Comparison of ENCODE assay signal across 2 cellular contexts in genomic region chr4:184504385-184504784, GRCh38.
TF ChIP-seq lines count a peak whose summit lies in the region.

No MANE protein-coding gene starts in this region.

TF ChIP-seq in GM12878, 131 proteins besides CTCF, POLR2A, EP300 and RAD21 (continues in another document):
- no peak for TF ChIP-seq PRDM15 (CRISPR knock-in tag; IDR thresholded peaks at IDR 0.05)
- TF ChIP-seq EGR1 (IDR thresholded peaks at IDR 0.05; ENCODE audit: borderline replicate concordance in 1 of 2, low read depth in 2 of 2, low read length in 2 of 2): no peak
- no peak for TF ChIP-seq NR2C1 (IDR thresholded peaks at IDR 0.05)
- TF ChIP-seq SKIL (IDR thresholded peaks at IDR 0.05; ENCODE audit: low read depth, poor library complexity, severe bottlenecking): no peak
- TF ChIP-seq STAT1 (conservative IDR thresholded peaks at IDR 0.05): no peak
- TF ChIP-seq SREBF1 (IDR thresholded peaks at IDR 0.05; ENCODE audit: low read length): no peak
- TF ChIP-seq MAX (IDR thresholded peaks at IDR 0.05; ENCODE audit: low read depth, low read length): no peak
- TF ChIP-seq CEBPZ (IDR thresholded peaks at IDR 0.05; ENCODE audit: low read depth, low read length): no peak
- TF ChIP-seq FOXM1 (IDR thresholded peaks at IDR 0.05; ENCODE audit: low read depth, low read length): no peak
- no peak for TF ChIP-seq ZNF687 (IDR thresholded peaks at IDR 0.05)

TF ChIP-seq in HepG2, 621 proteins besides CTCF, POLR2A, EP300 and RAD21:
- TF ChIP-seq MIER3 (CRISPR knock-in tag; IDR thresholded peaks at IDR 0.05; ENCODE audit: borderline replicate concordance) (no peak), ZNF720 (CRISPR knock-in tag; IDR thresholded peaks at IDR 0.05) (no peak), ZNF781 (CRISPR knock-in tag; IDR thresholded peaks at IDR 0.05; ENCODE audit: borderline replicate concordance, not compliant biosample characterization) (no peak), TFE3 (CRISPR knock-in tag; IDR thresholded peaks at IDR 0.05) (no peak), ZNF773 (CRISPR knock-in tag; IDR thresholded peaks at IDR 0.05; ENCODE audit: borderline replicate concordance) (no peak), ZNF704 (CRISPR knock-in tag; IDR thresholded peaks at IDR 0.05; ENCODE audit: borderline replicate concordance) (no peak), GMEB1 (CRISPR knock-in tag; IDR thresholded peaks at IDR 0.05; ENCODE audit: borderline replicate concordance) (no peak), ZNF362 (CRISPR knock-in tag; IDR thresholded peaks at IDR 0.05; ENCODE audit: borderline replicate concordance) (no peak), NFAT5 (CRISPR knock-in tag; IDR thresholded peaks at IDR 0.05) (no peak)
